Comparison of ENCODE assay signal across 8 cellular contexts in genomic region chr17:7856081-7856791, GRCh38. TPM values are rescaled to one million over a fixed set of nuclear protein-coding genes. Genes with fewer than 3 reads are reported as not detected.
A peak's percentile ranks its signal among the peaks of the same experiment; 100 is the strongest.
DNase-seq lines count a peak whose midpoint lies in the region; ATAC-seq and TF ChIP-seq lines count a peak whose summit lies in the region.

No MANE protein-coding gene starts in this region.

- H3K36me3 ChIP-seq in CD4-positive, CD25-positive, alpha-beta regulatory T cell (ENCODE audit: control insufficient read depth, insufficient read depth, low read length), result peaks cover 8% of the 10 kb centered on the region
- H3K36me3 ChIP-seq in HUES6 (ENCODE audit: control insufficient read depth, insufficient read depth, low read length), result peaks cover 19% of the 10 kb centered on the region
- peaks cover 7% of the 10 kb centered on the region for H3K36me3 ChIP-seq in cardiac muscle cell

- peaks cover 0 to 17% (median 9%) of the 10 kb centered on the region in 4 donors for H3K4me1 Mint-ChIP-seq in CD4-positive, CD25-positive, alpha-beta regulatory T cell
- H3K4me1 Mint-ChIP-seq in natural killer cell treated with Interleukin-12 subunit alpha and Interleukin-12 subunit beta and Interleukin-15 and Interleukin-18, amount 100 ng/mL, for 72 hours (ENCODE audit: low read depth in 2 of 2), result peaks cover 6 to 32% of the 10 kb centered on the region in 2 donors

- ATAC-seq in CD4-positive, CD25-positive, alpha-beta regulatory T cell (ENCODE audit: low read depth in 2 of 2), result no peak
- ATAC-seq in sciatic nerve (peak; percentile 4), GM18517 (IDR thresholded peaks at IDR 0.05; ENCODE audit: unreplicated experiment) (no peak)
- no peak for ATAC-seq in natural killer cell treated with Interleukin-12 subunit alpha and Interleukin-12 subunit beta and Interleukin-15 and Interleukin-18, amount 100 ng/mL, for 72 hours

- peak overlapping the region in 1 of 3 donors; percentile 66 for H3K27ac Mint-ChIP-seq in CD4-positive, CD25-positive, alpha-beta regulatory T cell
- H3K27ac Mint-ChIP-seq in natural killer cell treated with Interleukin-12 subunit alpha and Interleukin-12 subunit beta and Interleukin-15 and Interleukin-18, amount 100 ng/mL, for 72 hours, result no peak overlapping the region

- no peaks in the 10 kb centered on the region for H3K9me3 Mint-ChIP-seq in CD4-positive, CD25-positive, alpha-beta regulatory T cell
- H3K9me3 Mint-ChIP-seq in natural killer cell treated with Interleukin-12 subunit alpha and Interleukin-12 subunit beta and Interleukin-15 and Interleukin-18, amount 100 ng/mL, for 72 hours, result no peaks in the 10 kb centered on the region

- TF ChIP-seq CTCF in cardiac muscle cell (IDR thresholded peaks at IDR 0.05; ENCODE audit: low read depth, low read length), result no peak

- DNase-seq in CD4-positive, CD25-positive, alpha-beta regulatory T cell, result peak in 1 of 3 donors; percentile 36
- peak; percentile 45 for DNase-seq in activated CD4-positive, alpha-beta T cell treated with anti-CD3 and anti-CD28 coated beads for 1 hour
- DNase-seq in cardiac muscle cell (ENCODE audit: low read depth in 1 of 2, low spot score in 1 of 2) (peak in 1 of 2 donors; percentile 77), sciatic nerve (ENCODE audit: low spot score) (peak; percentile 78), medulla oblongata (ENCODE audit: extremely low spot score) (no peak)
- DNase-seq in natural killer cell treated with Interleukin-12 subunit alpha and Interleukin-12 subunit beta and Interleukin-15 and Interleukin-18, amount 100 ng/mL, for 72 hours (ENCODE audit: low spot score), result no peak

- peak overlapping the region; percentile 89 for H3K27ac ChIP-seq in CD4-positive, CD25-positive, alpha-beta regulatory T cell (ENCODE audit: insufficient read depth, low read length, poor library complexity, severe bottlenecking)
- H3K27ac ChIP-seq in HUES6 (ENCODE audit: low read depth, low read length) (no peak overlapping the region), cardiac muscle cell (peak overlapping the region; percentile 87)

- peak overlapping the region; percentile 98 for H3K4me3 ChIP-seq in CD4-positive, CD25-positive, alpha-beta regulatory T cell (ENCODE audit: low read depth, low read length)
- H3K4me3 ChIP-seq in HUES6 (ENCODE audit: low read depth, low read length), result peak overlapping the region; percentile 79
- peak overlapping the region; percentile 58 for H3K4me3 ChIP-seq in cardiac muscle cell

- H3K4me3 Mint-ChIP-seq in CD4-positive, CD25-positive, alpha-beta regulatory T cell, result no peak overlapping the region
- H3K4me3 Mint-ChIP-seq in natural killer cell treated with Interleukin-12 subunit alpha and Interleukin-12 subunit beta and Interleukin-15 and Interleukin-18, amount 100 ng/mL, for 72 hours, result no peak overlapping the region

- no peaks in the 10 kb centered on the region for H3K27me3 ChIP-seq in CD4-positive, CD25-positive, alpha-beta regulatory T cell (ENCODE audit: control insufficient read depth, insufficient read depth, low read length)
- H3K27me3 ChIP-seq in HUES6 (ENCODE audit: control insufficient read depth, insufficient read depth, low read length), result peaks cover 47% of the 10 kb centered on the region
- no peaks in the 10 kb centered on the region for H3K27me3 ChIP-seq in cardiac muscle cell

- intact Hi-C loops in sciatic nerve (cut with DNase I), result loop anchor here (10.0 kb wide), 1 partner anchor 841 kb away; the partner anchor contains the start of gene RNASEK

- H3K9me3 ChIP-seq in CD4-positive, CD25-positive, alpha-beta regulatory T cell (ENCODE audit: control insufficient read depth in 2 of 2, low read length in 2 of 2), result no peaks in the 10 kb centered on the region
- H3K9me3 ChIP-seq in HUES6 (ENCODE audit: control insufficient read depth, insufficient read depth, low read depth, low read length) (no peaks in the 10 kb centered on the region), cardiac muscle cell (ENCODE audit: low read depth) (no peaks in the 10 kb centered on the region)

- H3K4me1 ChIP-seq in CD4-positive, CD25-positive, alpha-beta regulatory T cell (ENCODE audit: control insufficient read depth, insufficient read depth, low read length, poor library complexity, severe bottlenecking), result peaks cover 41% of the 10 kb centered on the region
- H3K4me1 ChIP-seq in HUES6 (ENCODE audit: control insufficient read depth, insufficient read depth, low read length) (peaks cover 28% of the 10 kb centered on the region), cardiac muscle cell (ENCODE audit: low read depth) (peaks cover 27% of the 10 kb centered on the region)

- no peaks in the 10 kb centered on the region for H3K27me3 Mint-ChIP-seq in CD4-positive, CD25-positive, alpha-beta regulatory T cell
- H3K27me3 Mint-ChIP-seq in natural killer cell treated with Interleukin-12 subunit alpha and Interleukin-12 subunit beta and Interleukin-15 and Interleukin-18, amount 100 ng/mL, for 72 hours, result no peaks in the 10 kb centered on the region

- H3K9ac ChIP-seq in HUES6 (ENCODE audit: low read length), result peak overlapping the region; percentile 93

- H3K36me3 Mint-ChIP-seq in CD4-positive, CD25-positive, alpha-beta regulatory T cell, result no peaks in the 10 kb centered on the region
- peaks cover 6% of the 10 kb centered on the region for H3K36me3 Mint-ChIP-seq in natural killer cell treated with Interleukin-12 subunit alpha and Interleukin-12 subunit beta and Interleukin-15 and Interleukin-18, amount 100 ng/mL, for 72 hours

RNA-seq across cellular contexts. Expression of gene NAA38, which starts 1.1 kb away (rescaled TPM):
- 23.6 TPM for total RNA-seq in CD4-positive, CD25-positive, alpha-beta regulatory T cell
- polyA plus RNA-seq in CD4-positive, CD25-positive, alpha-beta regulatory T cell, result 100 to 1,000 TPM; 128 to 192 (median 141) TPM
- total RNA-seq in cardiac muscle cell (107 and 130 TPM in 2 replicates), sciatic nerve (53.5 TPM)
- 158 and 168 TPM in 2 replicates for polyA plus RNA-seq in cardiac muscle cell
- 100 to 1,000 TPM in 1 of 2 donors, 10 to 100 TPM in 1; 54.1 to 105 TPM for total RNA-seq in natural killer cell treated with Interleukin-12 subunit alpha and Interleukin-12 subunit beta and Interleukin-15 and Interleukin-18, amount 100 ng/mL, for 72 hours

RNA-seq across cellular contexts. Expression of gene TMEM88, which starts 1.4 kb away (rescaled TPM):
- 31.5 TPM for total RNA-seq in CD4-positive, CD25-positive, alpha-beta regulatory T cell
- not detected for polyA plus RNA-seq in CD4-positive, CD25-positive, alpha-beta regulatory T cell
- total RNA-seq in cardiac muscle cell (27.4 and 51.2 TPM in 2 replicates), sciatic nerve (18.5 TPM)
- 31.3 and 66.1 TPM in 2 replicates for polyA plus RNA-seq in cardiac muscle cell
- 1 to 10 TPM; 2.4 to 2.7 TPM for total RNA-seq in natural killer cell treated with Interleukin-12 subunit alpha and Interleukin-12 subunit beta and Interleukin-15 and Interleukin-18, amount 100 ng/mL, for 72 hours

RNA-seq across cellular contexts. Expression of gene CYB5D1, which starts 1.6 kb away (rescaled TPM):
- total RNA-seq in CD4-positive, CD25-positive, alpha-beta regulatory T cell, result 11.8 TPM
- 1 to 10 TPM; 3.1 to 5.4 (median 4.2) TPM for polyA plus RNA-seq in CD4-positive, CD25-positive, alpha-beta regulatory T cell
- total RNA-seq in cardiac muscle cell (14.0 and 14.3 TPM in 2 replicates), sciatic nerve (13.3 TPM)
- polyA plus RNA-seq in cardiac muscle cell, result 10.7 and 13.7 TPM in 2 replicates
- 10 to 100 TPM; 11.3 to 12.9 TPM for total RNA-seq in natural killer cell treated with Interleukin-12 subunit alpha and Interleukin-12 subunit beta and Interleukin-15 and Interleukin-18, amount 100 ng/mL, for 72 hours

RNA-seq across cellular contexts. Expression of gene KDM6B, which starts 22.2 kb away (rescaled TPM):
- 255 TPM for total RNA-seq in CD4-positive, CD25-positive, alpha-beta regulatory T cell
- polyA plus RNA-seq in CD4-positive, CD25-positive, alpha-beta regulatory T cell, result under 1 TPM; 0.30 to 0.74 (median 0.42) TPM
- 11.1 and 20.8 TPM in 2 replicates for total RNA-seq in cardiac muscle cell
- polyA plus RNA-seq in cardiac muscle cell, result 9.0 and 9.7 TPM in 2 replicates
- total RNA-seq in sciatic nerve, result 41.0 TPM
- total RNA-seq in natural killer cell treated with Interleukin-12 subunit alpha and Interleukin-12 subunit beta and Interleukin-15 and Interleukin-18, amount 100 ng/mL, for 72 hours, result 10 to 100 TPM; 52.0 to 67.6 TPM

RNA-seq across cellular contexts. Expression of gene CHD3, which starts 32.4 kb away (rescaled TPM):
- total RNA-seq in CD4-positive, CD25-positive, alpha-beta regulatory T cell, result 273 TPM
- polyA plus RNA-seq in CD4-positive, CD25-positive, alpha-beta regulatory T cell, result 1 to 10 TPM; 5.0 to 9.0 (median 7.2) TPM
- 40.2 and 64.7 TPM in 2 replicates for total RNA-seq in cardiac muscle cell
- polyA plus RNA-seq in cardiac muscle cell, result 15.9 and 19.7 TPM in 2 replicates
- total RNA-seq in sciatic nerve, result 138 TPM
- 100 to 1,000 TPM; 106 to 192 TPM for total RNA-seq in natural killer cell treated with Interleukin-12 subunit alpha and Interleukin-12 subunit beta and Interleukin-15 and Interleukin-18, amount 100 ng/mL, for 72 hours

Comparison
In these comparisons a context has a peak if more than half of its experiments do, and no peak if none do; other contexts are left out.
1. DNase-seq: peak in activated CD4-positive, alpha-beta T cell treated with anti-CD3 and anti-CD28 coated beads for 1 hour (single experiment) and sciatic nerve (single experiment); none in medulla oblongata (single experiment) and natural killer cell treated with Interleukin-12 subunit alpha and Interleukin-12 subunit beta and Interleukin-15 and Interleukin-18, amount 100 ng/mL, for 72 hours (single experiment).
2. Peak in every context shown above with its lines, with median percentiles within 50 percentile points of each other: H3K4me3 ChIP-seq.